ENCODE assay signal across 31 cellular contexts in the genomic region with DNA sequence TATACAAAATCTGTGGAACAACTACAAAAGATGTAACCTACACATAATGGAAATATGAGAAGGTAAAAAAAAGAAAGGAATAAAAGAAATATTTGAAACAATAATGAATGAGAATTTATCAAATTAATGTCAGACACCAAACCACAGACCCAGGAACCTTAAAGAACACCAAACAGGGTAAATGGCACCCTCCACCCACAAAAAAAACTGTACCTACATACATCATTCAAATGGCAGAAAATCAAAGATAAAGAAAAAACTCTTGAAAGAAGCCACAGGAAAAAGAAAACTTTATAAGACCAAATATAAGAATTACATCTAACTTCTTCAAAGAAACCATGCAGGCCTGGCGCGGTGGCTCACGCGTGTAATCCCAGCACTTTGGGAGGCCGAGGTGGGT. TPM values are rescaled to one million over a fixed set of nuclear protein-coding genes. Genes with fewer than 3 reads are reported as not detected.
"Had no signal": no experiment of that assay in that cellular context is flagged by ENCODE, and none has a peak within 500 bp of the region (broad histone marks: within the 10 kb centered on the region; RNA-seq: fewer than 3 reads in every experiment).

No MANE protein-coding gene starts in this region.

- DNase-seq: colonic mucosa; dermis blood vessel endothelial cell; effector memory CD8-positive, alpha-beta T cell; erythroblast; esophagus squamous epithelium; foreskin melanocyte; glutamatergic neuron; heart right ventricle; hypothalamus; immature natural killer cell; islet precursor cell; kidney glomerular epithelial cell; left colon; left ventricle myocardium inferior; mammary epithelial cell; mesendoderm; midbrain; stimulated activated CD4-positive, alpha-beta T cell treated with anti-CD3 and anti-CD28 coated beads, Interleukin-12 subunit alpha, Interleukin-12 subunit beta, amount 100 ng/mL, for 4 hours; stimulated activated CD4-positive, alpha-beta T cell treated with anti-CD3 and anti-CD28 coated beads, Interleukin-1b, Interleukin-23, amount 100 ng/mL, for 48 hours; stimulated activated CD4-positive, alpha-beta T cell treated with anti-CD3 and anti-CD28 coated beads, Interleukin-4, amount 100 ng/mL, for 1 hour; stimulated activated CD8-positive, alpha-beta memory T cell treated with anti-CD3 and anti-CD28 coated beads, Interleukin-4, amount 100 ng/mL, for 48 hours; substantia nigra; testis; tibial artery had no signal

- H3K27me3 Mint-ChIP-seq: effector memory CD8-positive, alpha-beta T cell; type B pancreatic cell had no signal

- H3K27ac Mint-ChIP-seq: effector memory CD8-positive, alpha-beta T cell; nephron; neural progenitor cell; type B pancreatic cell had no signal

- ATAC-seq: effector memory CD8-positive, alpha-beta T cell; heart right ventricle; left colon; sciatic nerve had no signal

- H3K4me3 Mint-ChIP-seq: effector memory CD8-positive, alpha-beta T cell; immature natural killer cell; nephron; neural progenitor cell; type B pancreatic cell had no signal

- H3K36me3 Mint-ChIP-seq: neural progenitor cell, type B pancreatic cell had no signal

- H3K4me1 Mint-ChIP-seq: nephron, neural progenitor cell had no signal

- H3K9me3 Mint-ChIP-seq: effector memory CD8-positive, alpha-beta T cell; immature natural killer cell; nephron; neural progenitor cell; type B pancreatic cell had no signal

RNA-seq across cellular contexts. Expression of a gene that starts 54.0 kb away (rescaled TPM):
- total RNA-seq: chondrocyte, dermis blood vessel endothelial cell, osteoblast, smooth muscle cell had no signal
